ENCODE assay signal across 24 cellular contexts in genomic region chr10:30967654-30968421, GRCh38.
DNase-seq lines count a peak whose midpoint lies in the region; ATAC-seq and TF ChIP-seq lines count a peak whose summit lies in the region.
"Had no signal": no experiment of that assay in that cellular context is flagged by ENCODE, and none has a peak within 500 bp of the region (broad histone marks: within the 10 kb centered on the region; RNA-seq: fewer than 3 reads in every experiment).

No MANE protein-coding gene starts in this region.

- H3K27ac Mint-ChIP-seq in chondrocyte (ENCODE audit: unreplicated experiment): peak overlapping the region; percentile 0
- H3K27ac Mint-ChIP-seq in T-helper 2 cell treated with Interferon-gamma antibody and Interleukin-4, amounts not matched to agents 5 μg/mL and 100 μg/mL, for 36 hours: no peak overlapping the region
- H3K27ac Mint-ChIP-seq: activated CD4-positive, alpha-beta T cell treated with anti-CD3 and anti-CD28 coated beads for 36 hours; activated naive CD4-positive, alpha-beta T cell treated with anti-CD3 and anti-CD28 coated beads, Interleukin-2, amount 50 U/mL, for 72 hours; CD4-positive, CD25-positive, alpha-beta regulatory T cell; dendritic cell treated with granulocyte-macrophage colony-stimulating factor and Interleukin-4, amounts not matched to agents 40 ng/mL and 50 ng/mL, for 4 days had no signal

- in situ Hi-C loops in GM13977 (cut with MboI; ENCODE audit: low pct_unique_long_range_greater_than_20kb, low sequenced_read_pairs, unreplicated experiment): no loop called here

- TF ChIP-seq CTCF in HL-60 (IDR thresholded peaks at IDR 0.05; ENCODE audit: insufficient read depth, low read length) (no peak), chondrocyte (IDR thresholded peaks at IDR 0.05) (no peak), left lung (IDR thresholded peaks at IDR 0.05) (no peak), GM13977 (IDR thresholded peaks at IDR 0.05; ENCODE audit: extremely low read depth, insufficient read depth, missing control alignments) (no peak)

- no peaks in the 10 kb centered on the region for H3K36me3 Mint-ChIP-seq in chondrocyte (ENCODE audit: low read depth)
- peaks cover 9% of the 10 kb centered on the region for H3K36me3 Mint-ChIP-seq in T-helper 2 cell treated with Interferon-gamma antibody and Interleukin-4, amounts not matched to agents 5 μg/mL and 100 μg/mL, for 36 hours (ENCODE audit: low read depth)

- no peaks in the 10 kb centered on the region for H3K27me3 Mint-ChIP-seq in chondrocyte (ENCODE audit: low read depth)
- no peaks in the 10 kb centered on the region for H3K27me3 Mint-ChIP-seq in T-helper 2 cell treated with Interferon-gamma antibody and Interleukin-4, amounts not matched to agents 5 μg/mL and 100 μg/mL, for 36 hours (ENCODE audit: low read depth)
- H3K27me3 Mint-ChIP-seq: activated CD4-positive, alpha-beta T cell treated with anti-CD3 and anti-CD28 coated beads for 36 hours; CD4-positive, CD25-positive, alpha-beta regulatory T cell; dendritic cell treated with granulocyte-macrophage colony-stimulating factor and Interleukin-4, amounts not matched to agents 40 ng/mL and 50 ng/mL, for 4 days had no signal

- no peak overlapping the region for H3K4me3 Mint-ChIP-seq in chondrocyte (ENCODE audit: unreplicated experiment)
- no peak overlapping the region for H3K4me3 Mint-ChIP-seq in T-helper 2 cell treated with Interferon-gamma antibody and Interleukin-4, amounts not matched to agents 5 μg/mL and 100 μg/mL, for 36 hours
- H3K4me3 Mint-ChIP-seq: activated CD4-positive, alpha-beta T cell treated with anti-CD3 and anti-CD28 coated beads for 36 hours; CD4-positive, CD25-positive, alpha-beta regulatory T cell; dendritic cell treated with granulocyte-macrophage colony-stimulating factor and Interleukin-4, amounts not matched to agents 40 ng/mL and 50 ng/mL, for 4 days had no signal

- intact Hi-C loops in left lung (cut with DNase I) (no loop called here), sciatic nerve (cut with DNase I) (no loop called here)

- DNase-seq in HL-60 (ENCODE audit: low read depth in 1 of 2, low spot score in 1 of 2) (no peak), chondrocyte (ENCODE audit: low spot score) (no peak), left lung (no peak), sciatic nerve (ENCODE audit: low spot score) (no peak), GM13977 (ENCODE audit: low spot score) (no peak), SIG-M5 treated with dmso at 0.1 percent for 504 hours (lab: John Stamatoyannopoulos, UW; ENCODE audit: unreplicated experiment) (no peak)
- DNase-seq in T-helper 2 cell treated with Interferon-gamma antibody and Interleukin-4, amounts not matched to agents 5 μg/mL and 100 μg/mL, for 36 hours (ENCODE audit: low spot score): no peak
- DNase-seq: activated CD4-positive, alpha-beta T cell treated with anti-CD3 and anti-CD28 coated beads for 36 hours; body of pancreas; CD4-positive, CD25-positive, alpha-beta regulatory T cell; DMS153; GF-D8; glutamatergic neuron; GOT3; left colon; NCI-H1694; NCI-H226; NCI-H774; OCI-M1 had no signal

- peak; percentile 51 for ATAC-seq in left lung
- ATAC-seq in sciatic nerve: peak; percentile 70
- ATAC-seq in GM19455 (IDR thresholded peaks at IDR 0.05; ENCODE audit: unreplicated experiment): no peak
- ATAC-seq: activated CD4-positive, alpha-beta T cell treated with anti-CD3 and anti-CD28 coated beads for 36 hours; activated naive CD4-positive, alpha-beta T cell treated with anti-CD3 and anti-CD28 coated beads, Interleukin-2, amount 50 U/mL, for 72 hours; body of pancreas; left colon; Right ventricle myocardium inferior had no signal

- H3K36me3 ChIP-seq in left lung: peaks cover 0 to under 1% of the 10 kb centered on the region in 2 donors
- H3K36me3 ChIP-seq: suprapubic skin had no signal

- H3K4me1 Mint-ChIP-seq in chondrocyte (ENCODE audit: low read depth): peaks cover 26% of the 10 kb centered on the region
- peaks cover 35% of the 10 kb centered on the region for H3K4me1 Mint-ChIP-seq in T-helper 2 cell treated with Interferon-gamma antibody and Interleukin-4, amounts not matched to agents 5 μg/mL and 100 μg/mL, for 36 hours (ENCODE audit: low read depth)

- H3K27me3 ChIP-seq in HL-60 (ENCODE audit: insufficient read depth, poor library complexity, severe bottlenecking) (no peaks in the 10 kb centered on the region), left lung (no peaks in the 10 kb centered on the region)
- H3K27me3 ChIP-seq: body of pancreas, suprapubic skin had no signal

- no peak overlapping the region for H3K4me3 ChIP-seq in HL-60 (replicated peaks; ENCODE audit: insufficient read depth, low read length)
- no peak overlapping the region for H3K4me3 ChIP-seq in left lung
- H3K4me3 ChIP-seq: body of pancreas, suprapubic skin had no signal

- no peaks in the 10 kb centered on the region for H3K9me3 Mint-ChIP-seq in chondrocyte (ENCODE audit: low read depth)
- H3K9me3 Mint-ChIP-seq in T-helper 2 cell treated with Interferon-gamma antibody and Interleukin-4, amounts not matched to agents 5 μg/mL and 100 μg/mL, for 36 hours: peaks cover 7% of the 10 kb centered on the region
- H3K9me3 Mint-ChIP-seq: activated naive CD4-positive, alpha-beta T cell treated with anti-CD3 and anti-CD28 coated beads, Interleukin-2, amount 50 U/mL, for 72 hours; dendritic cell treated with granulocyte-macrophage colony-stimulating factor and Interleukin-4, amounts not matched to agents 40 ng/mL and 50 ng/mL, for 4 days had no signal

- H3K4me1 ChIP-seq in left lung: peaks cover 10 to 44% of the 10 kb centered on the region in 2 donors
- H3K4me1 ChIP-seq: body of pancreas had no signal

- H3K27ac ChIP-seq in HL-60 (replicated peaks) (peak overlapping the region; percentile 8), left lung (peak overlapping the region in 1 of 2 donors; percentile 50)
- H3K27ac ChIP-seq: body of pancreas, suprapubic skin had no signal

- no peaks in the 10 kb centered on the region for H3K9me3 ChIP-seq in left lung
- H3K9me3 ChIP-seq: body of pancreas, suprapubic skin had no signal
